8 cellular contexts compared by ENCODE assay signal in genomic region chr5:137751869-137752491, GRCh38. TPM values are rescaled to one million over a fixed set of nuclear protein-coding genes. Genes with fewer than 3 reads are reported as not detected.
A peak's percentile ranks its signal among the peaks of the same experiment; 100 is the strongest.
DNase-seq lines count a peak whose midpoint lies in the region; ATAC-seq, FAIRE-seq and TF ChIP-seq lines count a peak whose summit lies in the region.

No MANE protein-coding gene starts in this region.

- H3K27ac Mint-ChIP-seq in central memory CD8-positive, alpha-beta T cell (ENCODE audit: low read depth) = peak overlapping the region; percentile 97
- H3K27ac Mint-ChIP-seq in type B pancreatic cell = peak overlapping the region; percentile 100

- H3K4me3 Mint-ChIP-seq in central memory CD8-positive, alpha-beta T cell = peak overlapping the region; percentile 86
- H3K4me3 Mint-ChIP-seq in type B pancreatic cell = peak overlapping the region; percentile 100

- H3K27me3 ChIP-seq in OCI-LY1 (ENCODE audit: insufficient read depth, low read length) (no peaks in the 10 kb centered on the region), lung (ENCODE audit: control insufficient read depth, insufficient read depth) (no peaks in the 10 kb centered on the region)

- peaks cover 24% of the 10 kb centered on the region for H3K4me1 Mint-ChIP-seq in central memory CD8-positive, alpha-beta T cell
- peaks cover 14% of the 10 kb centered on the region for H3K4me1 Mint-ChIP-seq in type B pancreatic cell (ENCODE audit: unreplicated experiment)

- H3K4me1 ChIP-seq in OCI-LY1 (ENCODE audit: insufficient read depth, low read length, severe bottlenecking) (peaks cover 32% of the 10 kb centered on the region), lung (ENCODE audit: control insufficient read depth in 2 of 2, insufficient read depth in 2 of 2, low read length in 2 of 2) (peaks cover 0 to 13% of the 10 kb centered on the region in 2 donors)

- POLR2A ChIA-PET in HEK293T (lab: Yijun Ruan, JAX) = interaction anchor here (0.6 kb wide), 1 partner anchor 317 kb away, joined by 3 read pairs; no protein-coding TSS in a partner anchor

- H3K27ac ChIP-seq in OCI-LY1 (ENCODE audit: low read depth, low read length, poor library complexity, severe bottlenecking) (no peak overlapping the region), lung (ENCODE audit: low read depth in 1 of 2, low read length in 1 of 2) (peak overlapping the region in 1 of 2 donors; percentile 46)

- H3K9me3 Mint-ChIP-seq in central memory CD8-positive, alpha-beta T cell = no peaks in the 10 kb centered on the region
- H3K9me3 Mint-ChIP-seq in type B pancreatic cell = no peaks in the 10 kb centered on the region

- peak; percentile 75 for TF ChIP-seq CTCF in D721Med (IDR thresholded peaks at IDR 0.05; ENCODE audit: insufficient read depth, missing control alignments)
- peak; percentile 83 for TF ChIP-seq CTCF in OCI-LY1 (IDR thresholded peaks at IDR 0.05; ENCODE audit: low read length)
- TF ChIP-seq CTCF in lung (IDR thresholded peaks at IDR 0.05; ENCODE audit: control extremely low read depth, extremely low read depth) = peak; percentile 57
- peak; percentile 87 for TF ChIP-seq CTCF in type B pancreatic cell (conservative IDR thresholded peaks at IDR 0.05)

- no peaks in the 10 kb centered on the region for H3K27me3 Mint-ChIP-seq in central memory CD8-positive, alpha-beta T cell
- peaks cover 2% of the 10 kb centered on the region for H3K27me3 Mint-ChIP-seq in type B pancreatic cell

- H3K4me2 ChIP-seq in OCI-LY1 (ENCODE audit: low read length) = peak overlapping the region; percentile 82

- peaks cover 34% of the 10 kb centered on the region for H3K36me3 Mint-ChIP-seq in central memory CD8-positive, alpha-beta T cell (ENCODE audit: insufficient read depth)
- peaks cover 18% of the 10 kb centered on the region for H3K36me3 Mint-ChIP-seq in type B pancreatic cell

- no peaks in the 10 kb centered on the region for H3K9me2 ChIP-seq in OCI-LY1 (ENCODE audit: low read depth, low read length)

- no peak for DNase-seq in D721Med (ENCODE audit: insufficient read length, low spot score)
- DNase-seq in HEK293T (ENCODE audit: extremely low spot score) = peak; percentile 35
- DNase-seq in central memory CD8-positive, alpha-beta T cell (ENCODE audit: low spot score in 2 of 2) = no peak
- DNase-seq in lung (ENCODE audit: low spot score) = no peak
- DNase-seq in type B pancreatic cell (ENCODE audit: extremely low spot score, unreplicated experiment) = no peak
- no peak for DNase-seq in activated gamma-delta T cell (lab: John Stamatoyannopoulos, UW)

- H3K36me3 ChIP-seq in OCI-LY1 (ENCODE audit: insufficient read depth, low read length) (peaks cover 40% of the 10 kb centered on the region), lung (ENCODE audit: control insufficient read depth in 2 of 2, insufficient read depth in 2 of 2, low read length in 2 of 2) (peaks cover 0 to 2% of the 10 kb centered on the region in 2 donors)

- peak overlapping the region; percentile 100 for H3K9ac ChIP-seq in OCI-LY1 (ENCODE audit: low read length)

- FAIRE-seq in D721Med (lab: Jason Lieb, UNC) = no peak

- peaks cover 30% of the 10 kb centered on the region for H3K79me2 ChIP-seq in OCI-LY1 (ENCODE audit: insufficient read depth, low read length)

- peaks cover 6% of the 10 kb centered on the region; the same call in 1 of the 2 replicates for H3F3A ChIP-seq in OCI-LY1 (ENCODE audit: insufficient read depth, low read length)

- H3K9me3 ChIP-seq in OCI-LY1 (ENCODE audit: low read length) = no peaks in the 10 kb centered on the region
- H3K9me3 ChIP-seq in lung (ENCODE audit: control insufficient read depth in 2 of 2, insufficient read depth in 1 of 2, low read length in 1 of 2) = no peaks in the 10 kb centered on the region

- peaks cover 5% of the 10 kb centered on the region for H4K20me1 ChIP-seq in OCI-LY1 (ENCODE audit: insufficient read depth, low read length)

- ATAC-seq in central memory CD8-positive, alpha-beta T cell (replicated peaks; ENCODE audit: extremely low read depth, poor library complexity, severe bottlenecking) = no peak
- ATAC-seq in lung (ENCODE audit: insufficient read depth, low FRiP score) (no peak), GM18909 (IDR thresholded peaks at IDR 0.05; ENCODE audit: poor library complexity, unreplicated experiment) (no peak)

- CTCF ChIA-PET in HEK293T (lab: Yijun Ruan, JAX) = interaction anchor here (0.5 to 1.8 kb wide), 9 partner anchors 10 to 135 kb away, joined by 3 to 10 read pairs (median 4); partner anchors contain the start of gene KLHL3

- H3K4me3 ChIP-seq in OCI-LY1 (ENCODE audit: low read depth, low read length, poor library complexity, severe bottlenecking) (peak overlapping the region; percentile 100), lung (no peak overlapping the region)

- 1 to 2% methylated on average over 7 of the region's 7 CpGs for WGBS in lung, 2 donors

- H2AFZ ChIP-seq in OCI-LY1 (ENCODE audit: low read length) = no peak overlapping the region

TF ChIP-seq in HEK293T, 16 proteins besides CTCF, POLR2A, EP300 and RAD21:
- TF ChIP-seq L3MBTL2 (conservative IDR thresholded peaks at IDR 0.05) (0 out of 2 replicates have a peak, but pooled peaks have one; percentile 13), ZNF384 (IDR thresholded peaks at IDR 0.05) (peak; percentile 96), CTBP1 (IDR thresholded peaks at IDR 0.05; ENCODE audit: borderline replicate concordance) (no peak)

RNA-seq across cellular contexts. Expression of gene HNRNPA0, which starts 2.2 kb away (rescaled TPM):
- total RNA-seq in lung (10 to 100 TPM; 21.5 to 29.0 TPM), type B pancreatic cell (ENCODE audit: low replicate concordance) (50.4 and 67.0 TPM in 2 replicates)
- polyA plus RNA-seq in lung = 10 to 100 TPM; 22.0 to 28.2 TPM

RNA-seq across cellular contexts. Expression of gene KLHL3, which starts 16.1 kb away (rescaled TPM):
- total RNA-seq in lung (10 to 100 TPM in 1 of 2 donors, 1 to 10 TPM in 1; 6.8 to 14.2 TPM), type B pancreatic cell (ENCODE audit: low replicate concordance) (7.5 and 9.7 TPM in 2 replicates)
- polyA plus RNA-seq in lung = 1 to 10 TPM; 1.0 to 2.0 TPM
